In genomic region chr19:1018393-1018792, GRCh38 we compare ENCODE assay signal across 10 cellular contexts. TPM values are rescaled to one million over a fixed set of nuclear protein-coding genes. Genes with fewer than 3 reads are reported as not detected.
DNase-seq lines count a peak whose midpoint lies in the region; ATAC-seq and TF ChIP-seq lines count a peak whose summit lies in the region.
"Had no signal": no experiment of that assay in that cellular context is flagged by ENCODE, and none has a peak within 500 bp of the region (broad histone marks: within the 10 kb centered on the region; RNA-seq: fewer than 3 reads in every experiment).

No MANE protein-coding gene starts in this region.

- POLR2A ChIA-PET in CD4-positive, alpha-beta T cell (lab: Charles Lee) = interaction anchor here (0.7 to 4.7 kb wide), 4 partner anchors 22 to 174 kb away, joined by 3 to 40 read pairs (median 4); partner anchors contain the start of genes ABCA7 and ARHGAP45

- H3K4me3 ChIP-seq in HUES6 (ENCODE audit: low read depth, low read length) = no peak overlapping the region
- peak overlapping the region; percentile 16 for H3K4me3 ChIP-seq in neural cell (ENCODE audit: low read length)

- ATAC-seq in CD4-positive, alpha-beta T cell (ENCODE audit: poor library complexity) = no peak
- ATAC-seq in HG03520 (IDR thresholded peaks at IDR 0.05; ENCODE audit: unreplicated experiment) (no peak), GM18868 (IDR thresholded peaks at IDR 0.05; ENCODE audit: unreplicated experiment) (no peak)

- no peak overlapping the region for H3K4me2 ChIP-seq in neural cell (ENCODE audit: low read length)

- no peak for TF ChIP-seq CTCF in CD4-positive, alpha-beta T cell (IDR thresholded peaks at IDR 0.05)
- no peak for TF ChIP-seq CTCF in neural cell (IDR thresholded peaks at IDR 0.05; ENCODE audit: poor library complexity, severe bottlenecking)

- CTCF ChIA-PET in CD4-positive, alpha-beta T cell (lab: Charles Lee) = interaction anchor here (0.8 kb wide), 1 partner anchor 46 kb away, joined by 4 read pairs; no protein-coding TSS in a partner anchor

- peaks cover 10% of the 10 kb centered on the region for H3K36me3 ChIP-seq in HUES6 (ENCODE audit: control insufficient read depth, insufficient read depth, low read length)
- H3K36me3 ChIP-seq in neural cell (ENCODE audit: insufficient read depth, low read length) = no peaks in the 10 kb centered on the region

- H3K4me1 ChIP-seq in HUES6 (ENCODE audit: control insufficient read depth, insufficient read depth, low read length) = peaks cover 40% of the 10 kb centered on the region

- H3F3A ChIP-seq in neural cell (ENCODE audit: insufficient read depth, low read length, poor library complexity, severe bottlenecking) = no peaks in the 10 kb centered on the region

- H3K27ac ChIP-seq in CD4-positive, alpha-beta T cell (ENCODE audit: low read depth, low read length) = peak overlapping the region; percentile 4
- H3K27ac ChIP-seq in HUES6 (ENCODE audit: low read depth, low read length) = 0 out of 2 replicates have a peak overlapping the region, but pooled peaks have one; percentile 14
- H3K27ac ChIP-seq in neural cell (ENCODE audit: low read length) = no peak overlapping the region
- no peak overlapping the region for H3K27ac ChIP-seq in caudate nucleus (ENCODE audit: low read depth, low read length)

- peaks cover 12% of the 10 kb centered on the region for H4K20me1 ChIP-seq in neural cell (ENCODE audit: insufficient read depth)

- H3K9me2 ChIP-seq in neural cell (ENCODE audit: insufficient read depth, low read length) = no peaks in the 10 kb centered on the region

- H3K9me3 Mint-ChIP-seq in CD4-positive, alpha-beta T cell = no peaks in the 10 kb centered on the region
- no peaks in the 10 kb centered on the region for H3K9me3 Mint-ChIP-seq in activated naive CD8-positive, alpha-beta T cell treated with anti-CD3 and anti-CD28 coated beads for 36 hours

- no peak for TF ChIP-seq EP300 in neural cell (conservative IDR thresholded peaks at IDR 0.05; ENCODE audit: poor library complexity, severe bottlenecking)

- peaks cover 29% of the 10 kb centered on the region for H3K36me3 Mint-ChIP-seq in CD4-positive, alpha-beta T cell (ENCODE audit: low read depth)
- peaks cover 11% of the 10 kb centered on the region for H3K36me3 Mint-ChIP-seq in activated naive CD8-positive, alpha-beta T cell treated with anti-CD3 and anti-CD28 coated beads for 36 hours

- peak overlapping the region; percentile 74 for H3K27ac Mint-ChIP-seq in CD4-positive, alpha-beta T cell
- peak overlapping the region; percentile 42 for H3K27ac Mint-ChIP-seq in activated naive CD8-positive, alpha-beta T cell treated with anti-CD3 and anti-CD28 coated beads for 36 hours

- H2AFZ ChIP-seq in neural cell (ENCODE audit: low read depth, low read length) = no peak overlapping the region

- H3K9ac ChIP-seq in HUES6 (ENCODE audit: low read length) (no peak overlapping the region), neural cell (ENCODE audit: low read length) (peak overlapping the region; percentile 16)

- intact Hi-C loops in CD4-positive, alpha-beta T cell (cut with DNase I, micrococcal nuclease) = no loop called here

- peaks cover 43% of the 10 kb centered on the region for H3K79me2 ChIP-seq in neural cell (replicated peaks; ENCODE audit: insufficient read depth, low read length)

- no peaks in the 10 kb centered on the region for H3K27me3 ChIP-seq in CD4-positive, alpha-beta T cell (ENCODE audit: control insufficient read depth, insufficient read depth, low read length)
- H3K27me3 ChIP-seq in HUES6 (ENCODE audit: control insufficient read depth, insufficient read depth, low read length) = no peaks in the 10 kb centered on the region
- H3K27me3 ChIP-seq in neural cell (ENCODE audit: insufficient read depth, low read depth, low read length) = no peaks in the 10 kb centered on the region

- H3K27me3 Mint-ChIP-seq in CD4-positive, alpha-beta T cell = peaks cover 7% of the 10 kb centered on the region
- peaks cover 6% of the 10 kb centered on the region for H3K27me3 Mint-ChIP-seq in activated naive CD8-positive, alpha-beta T cell treated with anti-CD3 and anti-CD28 coated beads for 36 hours

- DNase-seq in CD4-positive, alpha-beta T cell = no peak
- DNase-seq in activated naive CD8-positive, alpha-beta T cell treated with anti-CD3 and anti-CD28 coated beads for 36 hours = no peak
- DNase-seq in caudate nucleus (lab: John Stamatoyannopoulos, UW) = no peak
- DNase-seq: dermis blood vessel endothelial cell, hypothalamus, NCI-H1436 had no signal

- peaks cover 33% of the 10 kb centered on the region for H3K4me1 Mint-ChIP-seq in CD4-positive, alpha-beta T cell (ENCODE audit: low read depth)
- peaks cover 32% of the 10 kb centered on the region for H3K4me1 Mint-ChIP-seq in activated naive CD8-positive, alpha-beta T cell treated with anti-CD3 and anti-CD28 coated beads for 36 hours

- peak overlapping the region; percentile 98 for H3K4me3 Mint-ChIP-seq in CD4-positive, alpha-beta T cell
- H3K4me3 Mint-ChIP-seq in activated naive CD8-positive, alpha-beta T cell treated with anti-CD3 and anti-CD28 coated beads for 36 hours = peak overlapping the region; percentile 95

- H3K9me3 ChIP-seq in CD4-positive, alpha-beta T cell (ENCODE audit: control insufficient read depth, low read length) = no peaks in the 10 kb centered on the region
- no peaks in the 10 kb centered on the region for H3K9me3 ChIP-seq in HUES6 (ENCODE audit: control insufficient read depth, insufficient read depth, low read depth, low read length)
- H3K9me3 ChIP-seq in neural cell (ENCODE audit: low read length) = no peaks in the 10 kb centered on the region

- no peak for TF ChIP-seq RAD21 in neural cell (conservative IDR thresholded peaks at IDR 0.05)

TF ChIP-seq in neural cell, 6 proteins besides CTCF, POLR2A, EP300 and RAD21:
- TF ChIP-seq EZH2 (IDR thresholded peaks at IDR 0.05; ENCODE audit: borderline replicate concordance, insufficient read depth, low read length, poor library complexity, severe bottlenecking) (no peak), POLR2AphosphoS5 (IDR thresholded peaks at IDR 0.05) (no peak), MXI1 (conservative IDR thresholded peaks at IDR 0.05; ENCODE audit: poor library complexity, severe bottlenecking) (no peak), REST (IDR thresholded peaks at IDR 0.05; ENCODE audit: borderline replicate concordance) (no peak), SMC3 (conservative IDR thresholded peaks at IDR 0.05; ENCODE audit: poor library complexity) (no peak), TAF1 (IDR thresholded peaks at IDR 0.05; ENCODE audit: low read depth) (no peak)

RNA-seq across cellular contexts. Expression of gene TMEM259, which starts 2.5 kb away (rescaled TPM):
- 100 to 1,000 TPM; 388 to 390 TPM for total RNA-seq in CD4-positive, alpha-beta T cell
- total RNA-seq in activated naive CD8-positive, alpha-beta T cell treated with anti-CD3 and anti-CD28 coated beads for 36 hours = 100 to 1,000 TPM; 136 to 138 TPM
- polyA plus RNA-seq in neural cell = 176 and 208 TPM in 2 replicates
- polyA minus RNA-seq in neural cell = 56.3 and 75.7 TPM in 2 replicates

RNA-seq across cellular contexts. Expression of gene RNU6-2, which starts 2.9 kb away (rescaled TPM):
- total RNA-seq in CD4-positive, alpha-beta T cell = not detected
- total RNA-seq in activated naive CD8-positive, alpha-beta T cell treated with anti-CD3 and anti-CD28 coated beads for 36 hours = not detected
- not detected in 2 replicates for polyA plus RNA-seq in neural cell
- polyA minus RNA-seq in neural cell = not detected in 2 replicates
- total RNA-seq: dermis blood vessel endothelial cell had no signal

RNA-seq across cellular contexts. Expression of gene CNN2, which starts 8.0 kb away (rescaled TPM):
- total RNA-seq in CD4-positive, alpha-beta T cell = 100 to 1,000 TPM; 307 to 318 TPM
- 10 to 100 TPM; 76.0 to 80.5 TPM for total RNA-seq in activated naive CD8-positive, alpha-beta T cell treated with anti-CD3 and anti-CD28 coated beads for 36 hours
- 42.8 and 45.3 TPM in 2 replicates for polyA plus RNA-seq in neural cell
- polyA minus RNA-seq in neural cell = 54.0 and 58.2 TPM in 2 replicates

RNA-seq across cellular contexts. Expression of gene GRIN3B, which starts 18.2 kb away (rescaled TPM):
- under 1 TPM; 0.17 to 0.22 TPM for total RNA-seq in CD4-positive, alpha-beta T cell
- total RNA-seq in activated naive CD8-positive, alpha-beta T cell treated with anti-CD3 and anti-CD28 coated beads for 36 hours = not detected
- polyA plus RNA-seq in neural cell = 0.46 and 5.0 TPM in 2 replicates
- polyA minus RNA-seq in neural cell = 0.12 and 0.24 TPM in 2 replicates

RNA-seq across cellular contexts. Expression of gene ABCA7, which starts 21.5 kb away (rescaled TPM):
- total RNA-seq in CD4-positive, alpha-beta T cell = 100 to 1,000 TPM; 114 to 118 TPM
- 10 to 100 TPM in 1 of 2 experiments, 1 to 10 TPM in 1; 9.8 to 11.2 TPM for total RNA-seq in activated naive CD8-positive, alpha-beta T cell treated with anti-CD3 and anti-CD28 coated beads for 36 hours
- polyA plus RNA-seq in neural cell = 51.8 and 75.2 TPM in 2 replicates
- polyA minus RNA-seq in neural cell = 36.2 and 36.3 TPM in 2 replicates

Comparison
In these comparisons a context has a peak if more than half of its experiments do, and no peak if none do; other contexts are left out.
1. H3K27ac ChIP-seq: peak in CD4-positive, alpha-beta T cell (single experiment) and HUES6 (single experiment); none in neural cell (single experiment) and caudate nucleus (single experiment).